ENCODE assay signal across 8 cellular contexts in genomic region chr17:42832213-42832933, GRCh38. TPM values are rescaled to one million over a fixed set of nuclear protein-coding genes. Genes with fewer than 3 reads are reported as not detected.
DNase-seq lines count a peak whose midpoint lies in the region; ATAC-seq and TF ChIP-seq lines count a peak whose summit lies in the region.

No MANE protein-coding gene starts in this region.

- CTCF ChIA-PET in CD8-positive, alpha-beta memory T cell (lab: Charles Lee): interaction anchor here (1.4 to 2.7 kb wide), 4 partner anchors 8 to 652 kb away, joined by 4 to 26 read pairs (median 6); partner anchors contain the start of genes BECN1 and DHX8

- no peaks in the 10 kb centered on the region for H3K9me3 ChIP-seq in CD8-positive, alpha-beta memory T cell (ENCODE audit: low read length)
- no peaks in the 10 kb centered on the region for H3K9me3 ChIP-seq in uterus

- H3K27ac Mint-ChIP-seq in CD8-positive, alpha-beta memory T cell: peak overlapping the region; percentile 98 to 100 (median 99)
- H3K27ac Mint-ChIP-seq in brain (peak overlapping the region; percentile 95 to 99 (median 98)), memory B cell (peak overlapping the region; percentile 99)

- POLR2A ChIA-PET in CD8-positive, alpha-beta memory T cell (lab: Charles Lee): interaction anchor here (0.6 to 2.0 kb wide), 3 partner anchors 8 to 487 kb away, joined by 3 to 12 read pairs (median 6); partner anchors contain the start of genes BECN1 and VPS25

- H3K4me1 Mint-ChIP-seq in CD8-positive, alpha-beta memory T cell: peaks cover 23 to 25% (median 25%) of the 10 kb centered on the region in 3 donors
- peaks cover 24% of the 10 kb centered on the region for H3K4me1 Mint-ChIP-seq in brain
- H3K4me1 Mint-ChIP-seq in memory B cell: peaks cover 14% of the 10 kb centered on the region

- ATAC-seq in HG03439 (IDR thresholded peaks at IDR 0.05; ENCODE audit: unreplicated experiment) (peak; percentile 2), memory B cell (ENCODE audit: low read depth) (peak; percentile 11)

- intact Hi-C loops in uterus (cut with DNase I; ENCODE audit: low total_unique reads) (no loop called here), posterior cingulate gyrus (cut with DNase I) (no loop called here)

- DNase-seq in CD8-positive, alpha-beta memory T cell: no peak
- no peak for DNase-seq in memory B cell (ENCODE audit: low spot score in 2 of 2)
- no peak for DNase-seq in uterus
- no peak for DNase-seq in amygdala (lab: John Stamatoyannopoulos, UW)
- DNase-seq in posterior cingulate gyrus: no peak
- DNase-seq in stimulated activated CD4-positive, alpha-beta T cell treated with anti-CD3 and anti-CD28 coated beads, Interleukin-15, amount 100 ng/mL, for 24 hours: no peak

- peaks cover 2 to 11% of the 10 kb centered on the region in 2 donors for H3K27me3 Mint-ChIP-seq in CD8-positive, alpha-beta memory T cell
- peaks cover 21% of the 10 kb centered on the region for H3K27me3 Mint-ChIP-seq in brain
- H3K27me3 Mint-ChIP-seq in memory B cell: no peaks in the 10 kb centered on the region

- peaks cover under 1% of the 10 kb centered on the region for H3K36me3 ChIP-seq in CD8-positive, alpha-beta memory T cell (ENCODE audit: insufficient read depth, low read length)
- no peaks in the 10 kb centered on the region for H3K36me3 ChIP-seq in uterus

- peak overlapping the region; percentile 92 for H3K27ac ChIP-seq in CD8-positive, alpha-beta memory T cell (ENCODE audit: low read depth, low read length)
- H3K27ac ChIP-seq in uterus: peak overlapping the region; percentile 77 to 82

- no peaks in the 10 kb centered on the region for H3K9me3 Mint-ChIP-seq in CD8-positive, alpha-beta memory T cell
- H3K9me3 Mint-ChIP-seq in brain: peaks cover 0 to 3% (median 0%) of the 10 kb centered on the region in 5 experiments
- no peaks in the 10 kb centered on the region for H3K9me3 Mint-ChIP-seq in memory B cell

- no peaks in the 10 kb centered on the region for H3K27me3 ChIP-seq in CD8-positive, alpha-beta memory T cell (ENCODE audit: insufficient read depth, low read length, poor library complexity, severe bottlenecking)
- no peaks in the 10 kb centered on the region for H3K27me3 ChIP-seq in uterus

- H3K36me3 Mint-ChIP-seq in CD8-positive, alpha-beta memory T cell: peaks cover 0 to 33% (median 3%) of the 10 kb centered on the region in 3 donors
- H3K36me3 Mint-ChIP-seq in brain (peaks cover 32% of the 10 kb centered on the region), memory B cell (no peaks in the 10 kb centered on the region)

- no peak for TF ChIP-seq CTCF in brain (conservative IDR thresholded peaks at IDR 0.05)
- TF ChIP-seq CTCF in uterus (IDR thresholded peaks at IDR 0.05): no peak

- peak overlapping the region; percentile 85 for H3K4me3 ChIP-seq in CD8-positive, alpha-beta memory T cell (ENCODE audit: low read length)
- peak overlapping the region; percentile 61 to 89 for H3K4me3 ChIP-seq in uterus

- peak overlapping the region; percentile 97 to 99 (median 97) for H3K4me3 Mint-ChIP-seq in CD8-positive, alpha-beta memory T cell
- H3K4me3 Mint-ChIP-seq in brain (peak overlapping the region; percentile 92 to 98 (median 96)), memory B cell (peak overlapping the region; percentile 97)

- no peak for TF ChIP-seq POLR2A in uterus (IDR thresholded peaks at IDR 0.05)

- H3K4me1 ChIP-seq in CD8-positive, alpha-beta memory T cell (ENCODE audit: insufficient read depth, low read length): peaks cover 19% of the 10 kb centered on the region
- no peaks in the 10 kb centered on the region for H3K4me1 ChIP-seq in uterus

RNA-seq across cellular contexts. Expression of gene PSME3, which starts 0.8 kb away (rescaled TPM):
- 100 to 1,000 TPM; 243 to 244 TPM for total RNA-seq in CD8-positive, alpha-beta memory T cell
- polyA plus RNA-seq in CD8-positive, alpha-beta memory T cell: 136 TPM
- polyA plus RNA-seq in brain (ENCODE audit: insufficient read depth, low read depth, low replicate concordance): 137 TPM
- 10 to 100 TPM in 3 of 4 donors, 1 to 10 TPM in 1; 9.7 to 74.3 (median 46.0) TPM for total RNA-seq in uterus

RNA-seq across cellular contexts. Expression of gene BECN1, which starts 8.3 kb away (rescaled TPM):
- total RNA-seq in CD8-positive, alpha-beta memory T cell: 10 to 100 TPM; 89.2 to 90.6 TPM
- 147 TPM for polyA plus RNA-seq in CD8-positive, alpha-beta memory T cell
- polyA plus RNA-seq in brain (ENCODE audit: insufficient read depth, low read depth, low replicate concordance): 42.7 TPM
- total RNA-seq in uterus: 100 to 1,000 TPM in 1 of 4 donors, 10 to 100 TPM in 3; 42.6 to 108 (median 72.6) TPM

RNA-seq across cellular contexts. Expression of gene AOC2, which starts 12.0 kb away (rescaled TPM):
- total RNA-seq in CD8-positive, alpha-beta memory T cell: 1 to 10 TPM; 2.4 to 2.7 TPM
- 0.09 TPM for polyA plus RNA-seq in CD8-positive, alpha-beta memory T cell
- 0.31 TPM for polyA plus RNA-seq in brain (ENCODE audit: insufficient read depth, low read depth, low replicate concordance)
- total RNA-seq in uterus: 1 to 10 TPM in 3 of 4 donors, not detected in 1; 1.3 to 5.3 (median 3.0) TPM

RNA-seq across cellular contexts. Expression of gene AOC3, which starts 18.6 kb away (rescaled TPM):
- 1 to 10 TPM; 1.0 to 1.3 TPM for total RNA-seq in CD8-positive, alpha-beta memory T cell
- polyA plus RNA-seq in CD8-positive, alpha-beta memory T cell: not detected
- polyA plus RNA-seq in brain (ENCODE audit: insufficient read depth, low read depth, low replicate concordance): 1.1 TPM
- 10 to 100 TPM; 11.8 to 86.2 (median 15.5) TPM for total RNA-seq in uterus

RNA-seq across cellular contexts. Expression of gene CNTD1, which starts 33.7 kb away (rescaled TPM):
- not detected for total RNA-seq in CD8-positive, alpha-beta memory T cell
- 0.15 TPM for polyA plus RNA-seq in CD8-positive, alpha-beta memory T cell
- polyA plus RNA-seq in brain (ENCODE audit: insufficient read depth, low read depth, low replicate concordance): 0.31 TPM
- total RNA-seq in uterus: 1 to 10 TPM in 1 of 4 donors, under 1 TPM in 1, not detected in 2; 0.69 to 1.2 TPM
